ENCODE assay signal across 20 cellular contexts in genomic region chr7:154912921-154913644, GRCh38.
DNase-seq lines count a peak whose midpoint lies in the region; ATAC-seq and TF ChIP-seq lines count a peak whose summit lies in the region.
"Had no signal": no experiment of that assay in that cellular context is flagged by ENCODE, and none has a peak within 500 bp of the region (broad histone marks: within the 10 kb centered on the region; RNA-seq: fewer than 3 reads in every experiment).

No MANE protein-coding gene starts in this region.

- peak overlapping the region; percentile 66 to 94 (median 80) for H3K27ac Mint-ChIP-seq in brain
- H3K27ac Mint-ChIP-seq: activated CD4-positive, alpha-beta T cell treated with anti-CD3 and anti-CD28 coated beads for 36 hours; activated T-helper 1 cell treated with anti-CD3 and anti-CD28 coated beads, Interleukin-12 subunit alpha, Interleukin-12 subunit beta, Interleukin-2, Interleukin-4 antibody, amounts not matched to agents 30 ng/mL and 10 ng/mL and 1 ng/mL, durations not matched to agents 14 hours and 24 hours and 36 hours; CD4-positive, alpha-beta T cell; effector memory CD8-positive, alpha-beta T cell; nephron progenitor cell; progenitor cell of endocrine pancreas had no signal

- 9 to 12% methylated on average over 22 of the region's 22 CpGs for WGBS in GM23248 (ENCODE audit: low coverage in 1 of 2, low lambda C conversion rate in 2 of 2, missing lambda C conversion rate in 2 of 2), 2 experiments
- 69 to 79% (median 73%) methylated on average over 22 of the region's 22 CpGs for WGBS in spleen, 5 donors

- in situ Hi-C loops in GM23248 (cut with MboI): loop anchor here (25.0 kb wide), 1 partner anchor 849 kb away; no protein-coding TSS in a partner anchor

- TF ChIP-seq CTCF in brain (conservative IDR thresholded peaks at IDR 0.05) (no peak), spleen (IDR thresholded peaks at IDR 0.05 in 8 of 11, conservative IDR thresholded peaks at IDR 0.05 in 3 of 11) (no peak), breast epithelium (IDR thresholded peaks at IDR 0.05) (no peak)

- H3K27me3 ChIP-seq in GM23248 (replicated peaks; ENCODE audit: insufficient read depth) (no peaks in the 10 kb centered on the region), spleen (replicated peaks in 1 of 7) (peaks cover 0 to 62% (median 13%) of the 10 kb centered on the region in 7 donors), breast epithelium (peaks cover 0 to 41% of the 10 kb centered on the region in 2 donors)

- no peaks in the 10 kb centered on the region for H3K79me2 ChIP-seq in GM23248 (ENCODE audit: insufficient read depth)

- H2AFZ ChIP-seq in GM23248: 0 out of 2 replicates have a peak overlapping the region, but pooled peaks have one; percentile 6

- H3K36me3 ChIP-seq in GM23248 (ENCODE audit: low read depth): no peaks in the 10 kb centered on the region
- no peaks in the 10 kb centered on the region for H3K36me3 ChIP-seq in spleen
- no peaks in the 10 kb centered on the region for H3K36me3 ChIP-seq in breast epithelium
- H3K36me3 ChIP-seq: esophagus muscularis mucosa, thoracic aorta had no signal

- H3K9me3 ChIP-seq in GM23248 (ENCODE audit: low read depth) (no peaks in the 10 kb centered on the region), spleen (peaks cover 0 to 10% (median 2%) of the 10 kb centered on the region in 8 donors), breast epithelium (peaks cover 7 to 12% of the 10 kb centered on the region in 2 donors)

- H3K9me2 ChIP-seq in GM23248 (ENCODE audit: insufficient read depth): no peaks in the 10 kb centered on the region

- H3K27ac ChIP-seq in GM23248 (no peak overlapping the region), spleen (no peak overlapping the region), breast epithelium (no peak overlapping the region)
- H3K27ac ChIP-seq: esophagus muscularis mucosa, KMS-11, thoracic aorta had no signal

- no peaks in the 10 kb centered on the region for H4K20me1 ChIP-seq in GM23248 (ENCODE audit: insufficient read depth)

- no peak overlapping the region for H3K9ac ChIP-seq in GM23248
- H3K9ac ChIP-seq: KMS-11 had no signal

- no peak for ATAC-seq in HG03469 (IDR thresholded peaks at IDR 0.05; ENCODE audit: unreplicated experiment)

- H3K4me1 Mint-ChIP-seq in brain: peaks cover 21% of the 10 kb centered on the region

- no peaks in the 10 kb centered on the region for H3F3A ChIP-seq in GM23248 (ENCODE audit: insufficient read depth)

- DNase-seq in GM23248 (peak; percentile 19), inferior parietal cortex (ENCODE audit: extremely low spot score) (peak; percentile 55), spleen (peak; percentile 70), NCI-H82 (lab: John Stamatoyannopoulos, UW) (no peak), breast epithelium (ENCODE audit: low spot score in 2 of 2) (no peak), NCI-H1105 (lab: John Stamatoyannopoulos, UW) (no peak)
- DNase-seq: GF-D8 had no signal

- H3K9me3 Mint-ChIP-seq in brain: peaks cover 9 to 27% (median 14%) of the 10 kb centered on the region in 5 experiments
- H3K9me3 Mint-ChIP-seq: activated naive CD4-positive, alpha-beta T cell treated with anti-CD3 and anti-CD28 coated beads, Interleukin-2, amount 50 U/mL, for 24 hours; CD4-positive, alpha-beta T cell; central memory CD8-positive, alpha-beta T cell had no signal

- H3K4me1 ChIP-seq in GM23248 (ENCODE audit: insufficient read depth): no peaks in the 10 kb centered on the region
- H3K4me1 ChIP-seq in spleen: peaks cover 8 to 17% (median 11%) of the 10 kb centered on the region in 6 donors
- no peaks in the 10 kb centered on the region for H3K4me1 ChIP-seq in breast epithelium

- H3K4me3 Mint-ChIP-seq in brain: peak overlapping the region in 2 of 5 experiments; percentile 10 to 44

- peaks cover 8% of the 10 kb centered on the region for H3K27me3 Mint-ChIP-seq in brain

- H3K36me3 Mint-ChIP-seq in brain: peaks cover 3% of the 10 kb centered on the region
- H3K36me3 Mint-ChIP-seq: activated naive CD4-positive, alpha-beta T cell treated with anti-CD3 and anti-CD28 coated beads, Interleukin-2, amount 50 U/mL, for 24 hours had no signal

- intact Hi-C loops in spleen (cut with DNase I; ENCODE audit: low total_unique reads): no loop called here
- intact Hi-C loops in breast epithelium (cut with DNase I; ENCODE audit: low total_unique reads): no loop called here

- no peak overlapping the region for H3K4me2 ChIP-seq in GM23248 (ENCODE audit: unreplicated experiment)
- H3K4me2 ChIP-seq: KMS-11 had no signal

- no peak for TF ChIP-seq POLR2A in spleen (IDR thresholded peaks at IDR 0.05)
- TF ChIP-seq POLR2A in breast epithelium (IDR thresholded peaks at IDR 0.05): no peak

- no peak overlapping the region for H3K4me3 ChIP-seq in GM23248
- no peak overlapping the region for H3K4me3 ChIP-seq in spleen
- H3K4me3 ChIP-seq in breast epithelium: no peak overlapping the region

Comparison
In these comparisons a context has a peak if more than half of its experiments do, and no peak if none do; other contexts are left out.
1. DNase-seq: peak in GM23248 (single experiment), inferior parietal cortex (single experiment) and spleen (single experiment); none in NCI-H82 (single experiment), breast epithelium (0 of 2) and NCI-H1105 (single experiment).